Comparison of ENCODE assay signal across 8 cellular contexts in genomic region chr5:178231736-178232123, GRCh38. TPM values are rescaled to one million over a fixed set of nuclear protein-coding genes. Genes with fewer than 3 reads are reported as not detected.
A peak's percentile ranks its signal among the peaks of the same experiment; 100 is the strongest.
DNase-seq lines count a peak whose midpoint lies in the region; ATAC-seq lines count a peak whose summit lies in the region.

No MANE protein-coding gene starts in this region.

- H3K4me3 ChIP-seq in iPS DF 6.9 (ENCODE audit: low read length): peak overlapping the region; percentile 62; the same call in 1 of the 2 replicates

- H3K9me3 Mint-ChIP-seq in activated naive CD4-positive, alpha-beta T cell treated with anti-CD3 and anti-CD28 coated beads for 36 hours: no peaks in the 10 kb centered on the region
- H3K9me3 Mint-ChIP-seq in activated CD4-positive, alpha-beta memory T cell treated with anti-CD3 and anti-CD28 coated beads, Interleukin-2, amount 10 ng/mL, durations not matched to agents 7 days and 5 days: no peaks in the 10 kb centered on the region
- peaks cover 0 to 2% of the 10 kb centered on the region in 2 donors for H3K9me3 Mint-ChIP-seq in stimulated activated naive B cell treated with anti-CD40 and anti-IgM and Interleukin-4, amounts not matched to agents 10 μg/mL and 1 μg/mL and 100 μg/mL, for 72 hours

- H3K27ac ChIP-seq in iPS DF 6.9 (ENCODE audit: low read length): no peak overlapping the region

- H3K4me3 Mint-ChIP-seq in activated naive CD4-positive, alpha-beta T cell treated with anti-CD3 and anti-CD28 coated beads for 36 hours: peak overlapping the region; percentile 86
- H3K4me3 Mint-ChIP-seq in activated CD4-positive, alpha-beta memory T cell treated with anti-CD3 and anti-CD28 coated beads, Interleukin-2, amount 10 ng/mL, durations not matched to agents 7 days and 5 days: peak overlapping the region; percentile 89
- H3K4me3 Mint-ChIP-seq in stimulated activated naive B cell treated with anti-CD40 and anti-IgM and Interleukin-4, amounts not matched to agents 10 μg/mL and 1 μg/mL and 100 μg/mL, for 72 hours: peak overlapping the region; percentile 92 to 94

- peak; percentile 1 to 4 for ATAC-seq in stimulated activated naive B cell treated with anti-CD40 and anti-IgM and Interleukin-4, amounts not matched to agents 10 μg/mL and 1 μg/mL and 100 μg/mL, for 72 hours (replicated peaks)

- peaks cover 45% of the 10 kb centered on the region for H3K36me3 Mint-ChIP-seq in activated naive CD4-positive, alpha-beta T cell treated with anti-CD3 and anti-CD28 coated beads for 36 hours (ENCODE audit: low read depth)
- peaks cover 53% of the 10 kb centered on the region for H3K36me3 Mint-ChIP-seq in activated CD4-positive, alpha-beta memory T cell treated with anti-CD3 and anti-CD28 coated beads, Interleukin-2, amount 10 ng/mL, durations not matched to agents 7 days and 5 days (ENCODE audit: low read depth)
- H3K36me3 Mint-ChIP-seq in stimulated activated naive B cell treated with anti-CD40 and anti-IgM and Interleukin-4, amounts not matched to agents 10 μg/mL and 1 μg/mL and 100 μg/mL, for 72 hours: peaks cover 36 to 45% of the 10 kb centered on the region in 2 donors

- H3K27me3 ChIP-seq in iPS DF 6.9 (ENCODE audit: control insufficient read depth, insufficient read depth, low read length): no peaks in the 10 kb centered on the region

- no peak for DNase-seq in activated naive CD4-positive, alpha-beta T cell treated with anti-CD3 and anti-CD28 coated beads for 36 hours
- no peak for DNase-seq in activated naive CD4-positive, alpha-beta T cell (lab: John Stamatoyannopoulos, UW)
- DNase-seq in activated CD4-positive, alpha-beta memory T cell treated with anti-CD3 and anti-CD28 coated beads, Interleukin-2, amount 10 ng/mL, durations not matched to agents 7 days and 5 days: no peak
- DNase-seq in iPS DF 6.9 (ENCODE audit: low read depth, low spot score) (no peak), NCI-H748 (lab: John Stamatoyannopoulos, UW; ENCODE audit: unreplicated experiment) (no peak), hippocampal formation (lab: John Stamatoyannopoulos, UW) (no peak), kidney tubule cell (ENCODE audit: low spot score) (no peak)
- DNase-seq in stimulated activated naive B cell treated with anti-CD40 and anti-IgM and Interleukin-4, amounts not matched to agents 10 μg/mL and 1 μg/mL and 100 μg/mL, for 72 hours: no peak

- H3K9me3 ChIP-seq in iPS DF 6.9 (ENCODE audit: control insufficient read depth, insufficient read depth, low read length): no peaks in the 10 kb centered on the region

- H3K4me1 ChIP-seq in iPS DF 6.9 (ENCODE audit: control insufficient read depth, insufficient read depth, low read length): peaks cover 3% of the 10 kb centered on the region; the same call in 1 of the 2 replicates

- CTCF ChIA-PET in activated naive CD4-positive, alpha-beta T cell treated with anti-CD3 and anti-CD28 coated beads for 36 hours (lab: Charles Lee): no interaction called here
- CTCF ChIA-PET in activated CD4-positive, alpha-beta memory T cell treated with anti-CD3 and anti-CD28 coated beads, Interleukin-2, amount 10 ng/mL, durations not matched to agents 7 days and 5 days (lab: Charles Lee): interaction anchor here (2.6 kb wide), 1 partner anchor 27 kb away, joined by 7 read pairs; the partner anchor contains the start of gene HNRNPAB

- no peaks in the 10 kb centered on the region for H3K27me3 Mint-ChIP-seq in activated naive CD4-positive, alpha-beta T cell treated with anti-CD3 and anti-CD28 coated beads for 36 hours (ENCODE audit: low read depth)
- no peaks in the 10 kb centered on the region for H3K27me3 Mint-ChIP-seq in activated CD4-positive, alpha-beta memory T cell treated with anti-CD3 and anti-CD28 coated beads, Interleukin-2, amount 10 ng/mL, durations not matched to agents 7 days and 5 days
- no peaks in the 10 kb centered on the region for H3K27me3 Mint-ChIP-seq in stimulated activated naive B cell treated with anti-CD40 and anti-IgM and Interleukin-4, amounts not matched to agents 10 μg/mL and 1 μg/mL and 100 μg/mL, for 72 hours

- intact Hi-C loops in activated naive CD4-positive, alpha-beta T cell treated with anti-CD3 and anti-CD28 coated beads for 36 hours (cut with micrococcal nuclease): loop anchor here (1.0 to 10.0 kb wide), 4 partner anchors 27 to 913 kb away; partner anchors contain the start of genes COL23A1, HNRNPAB and ZNF354A

- POLR2A ChIA-PET in activated CD4-positive, alpha-beta memory T cell treated with anti-CD3 and anti-CD28 coated beads, Interleukin-2, amount 10 ng/mL, durations not matched to agents 7 days and 5 days (lab: Charles Lee): interaction anchor here (1.6 to 9.2 kb wide), 5 partner anchors 10 to 29 kb away, joined by 4 to 120 read pairs (median 6); partner anchors contain the start of gene HNRNPAB

- peak overlapping the region; percentile 73 for H3K27ac Mint-ChIP-seq in activated naive CD4-positive, alpha-beta T cell treated with anti-CD3 and anti-CD28 coated beads for 36 hours
- H3K27ac Mint-ChIP-seq in activated CD4-positive, alpha-beta memory T cell treated with anti-CD3 and anti-CD28 coated beads, Interleukin-2, amount 10 ng/mL, durations not matched to agents 7 days and 5 days: peak overlapping the region; percentile 82
- peak overlapping the region; percentile 93 for H3K27ac Mint-ChIP-seq in stimulated activated naive B cell treated with anti-CD40 and anti-IgM and Interleukin-4, amounts not matched to agents 10 μg/mL and 1 μg/mL and 100 μg/mL, for 72 hours

- peaks cover 7% of the 10 kb centered on the region for H3K36me3 ChIP-seq in iPS DF 6.9 (ENCODE audit: control insufficient read depth, insufficient read depth, low read length)

- WGBS in iPS DF 6.9 (ENCODE audit: insufficient coverage, insufficient read length): no CpG with 5 or more reads among the region's 16 CpGs

- peaks cover 53% of the 10 kb centered on the region for H3K4me1 Mint-ChIP-seq in activated naive CD4-positive, alpha-beta T cell treated with anti-CD3 and anti-CD28 coated beads for 36 hours (ENCODE audit: low read depth)
- H3K4me1 Mint-ChIP-seq in activated CD4-positive, alpha-beta memory T cell treated with anti-CD3 and anti-CD28 coated beads, Interleukin-2, amount 10 ng/mL, durations not matched to agents 7 days and 5 days: peaks cover 82% of the 10 kb centered on the region
- H3K4me1 Mint-ChIP-seq in stimulated activated naive B cell treated with anti-CD40 and anti-IgM and Interleukin-4, amounts not matched to agents 10 μg/mL and 1 μg/mL and 100 μg/mL, for 72 hours: peaks cover 40 to 59% of the 10 kb centered on the region in 2 donors

RNA-seq across cellular contexts. Expression of gene PHYKPL, which starts 0.9 kb away (rescaled TPM):
- 10 to 100 TPM; 50.9 to 51.2 TPM for total RNA-seq in activated naive CD4-positive, alpha-beta T cell treated with anti-CD3 and anti-CD28 coated beads for 36 hours
- 100 to 1,000 TPM; 106 to 112 TPM for total RNA-seq in activated CD4-positive, alpha-beta memory T cell treated with anti-CD3 and anti-CD28 coated beads, Interleukin-2, amount 10 ng/mL, durations not matched to agents 7 days and 5 days

RNA-seq across cellular contexts. Expression of gene HNRNPAB, which starts 27.4 kb away (rescaled TPM):
- 100 to 1,000 TPM; 251 to 262 TPM for total RNA-seq in activated naive CD4-positive, alpha-beta T cell treated with anti-CD3 and anti-CD28 coated beads for 36 hours
- total RNA-seq in activated CD4-positive, alpha-beta memory T cell treated with anti-CD3 and anti-CD28 coated beads, Interleukin-2, amount 10 ng/mL, durations not matched to agents 7 days and 5 days: 100 to 1,000 TPM; 177 to 186 TPM

RNA-seq across cellular contexts. Expression of gene GMCL2, which starts 44.6 kb away (rescaled TPM):
- total RNA-seq in activated naive CD4-positive, alpha-beta T cell treated with anti-CD3 and anti-CD28 coated beads for 36 hours: not detected
- total RNA-seq in activated CD4-positive, alpha-beta memory T cell treated with anti-CD3 and anti-CD28 coated beads, Interleukin-2, amount 10 ng/mL, durations not matched to agents 7 days and 5 days: not detected
